1 cellular context compared by ENCODE assay signal in the genomic region with DNA sequence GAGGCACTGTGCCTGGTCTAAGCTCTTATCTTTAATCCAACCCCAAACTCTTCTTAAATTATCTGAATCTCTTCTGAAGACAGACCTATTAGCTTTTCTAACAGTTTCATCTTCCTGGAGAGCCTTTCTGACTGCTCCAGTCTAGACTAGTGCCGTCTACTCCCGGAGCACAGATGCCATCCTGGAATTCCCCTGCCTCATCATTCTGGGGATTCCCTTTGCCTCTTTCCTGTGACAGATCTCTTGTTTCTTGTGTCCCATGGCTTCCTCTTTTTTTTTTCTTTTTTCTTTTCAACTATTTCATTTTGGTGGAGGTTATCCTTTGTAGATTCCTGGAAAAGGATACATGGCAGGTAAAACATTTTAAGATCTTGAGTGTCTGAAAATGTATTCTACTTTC.
A peak's percentile ranks its signal among the peaks of the same experiment; 100 is the strongest.
TF ChIP-seq lines count a peak whose summit lies in the region.

No MANE protein-coding gene starts in this region.

TF ChIP-seq in HepG2, 621 proteins besides CTCF, POLR2A, EP300 and RAD21:
- TF ChIP-seq HNRNPL (IDR thresholded peaks at IDR 0.05; ENCODE audit: low read depth, low read length) (no peak), ZNF234 (CRISPR knock-in tag; conservative IDR thresholded peaks at IDR 0.05) (no peak), TCF7 (IDR thresholded peaks at IDR 0.05; ENCODE audit: low read depth) (no peak), RELA (CRISPR knock-in tag; IDR thresholded peaks at IDR 0.05) (peak; percentile 66; the same call in 1 of the 2 replicates)
- TF ChIP-seq, protein P1, sequence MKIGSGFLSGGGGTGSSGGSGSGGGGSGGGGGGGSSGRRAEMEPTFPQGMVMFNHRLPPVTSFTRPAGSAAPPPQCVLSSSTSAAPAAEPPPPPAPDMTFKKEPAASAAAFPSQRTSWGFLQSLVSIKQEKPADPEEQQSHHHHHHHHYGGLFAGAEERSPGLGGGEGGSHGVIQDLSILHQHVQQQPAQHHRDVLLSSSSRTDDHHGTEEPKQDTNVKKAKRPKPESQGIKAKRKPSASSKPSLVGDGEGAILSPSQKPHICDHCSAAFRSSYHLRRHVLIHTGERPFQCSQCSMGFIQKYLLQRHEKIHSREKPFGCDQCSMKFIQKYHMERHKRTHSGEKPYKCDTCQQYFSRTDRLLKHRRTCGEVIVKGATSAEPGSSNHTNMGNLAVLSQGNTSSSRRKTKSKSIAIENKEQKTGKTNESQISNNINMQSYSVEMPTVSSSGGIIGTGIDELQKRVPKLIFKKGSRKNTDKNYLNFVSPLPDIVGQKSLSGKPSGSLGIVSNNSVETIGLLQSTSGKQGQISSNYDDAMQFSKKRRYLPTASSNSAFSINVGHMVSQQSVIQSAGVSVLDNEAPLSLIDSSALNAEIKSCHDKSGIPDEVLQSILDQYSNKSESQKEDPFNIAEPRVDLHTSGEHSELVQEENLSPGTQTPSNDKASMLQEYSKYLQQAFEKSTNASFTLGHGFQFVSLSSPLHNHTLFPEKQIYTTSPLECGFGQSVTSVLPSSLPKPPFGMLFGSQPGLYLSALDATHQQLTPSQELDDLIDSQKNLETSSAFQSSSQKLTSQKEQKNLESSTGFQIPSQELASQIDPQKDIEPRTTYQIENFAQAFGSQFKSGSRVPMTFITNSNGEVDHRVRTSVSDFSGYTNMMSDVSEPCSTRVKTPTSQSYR (CRISPR knock-in tag; IDR thresholded peaks at IDR 0.05; ENCODE audit: borderline replicate concordance) = no peak
